ENCODE assay signal across 24 cellular contexts in the genomic region with DNA sequence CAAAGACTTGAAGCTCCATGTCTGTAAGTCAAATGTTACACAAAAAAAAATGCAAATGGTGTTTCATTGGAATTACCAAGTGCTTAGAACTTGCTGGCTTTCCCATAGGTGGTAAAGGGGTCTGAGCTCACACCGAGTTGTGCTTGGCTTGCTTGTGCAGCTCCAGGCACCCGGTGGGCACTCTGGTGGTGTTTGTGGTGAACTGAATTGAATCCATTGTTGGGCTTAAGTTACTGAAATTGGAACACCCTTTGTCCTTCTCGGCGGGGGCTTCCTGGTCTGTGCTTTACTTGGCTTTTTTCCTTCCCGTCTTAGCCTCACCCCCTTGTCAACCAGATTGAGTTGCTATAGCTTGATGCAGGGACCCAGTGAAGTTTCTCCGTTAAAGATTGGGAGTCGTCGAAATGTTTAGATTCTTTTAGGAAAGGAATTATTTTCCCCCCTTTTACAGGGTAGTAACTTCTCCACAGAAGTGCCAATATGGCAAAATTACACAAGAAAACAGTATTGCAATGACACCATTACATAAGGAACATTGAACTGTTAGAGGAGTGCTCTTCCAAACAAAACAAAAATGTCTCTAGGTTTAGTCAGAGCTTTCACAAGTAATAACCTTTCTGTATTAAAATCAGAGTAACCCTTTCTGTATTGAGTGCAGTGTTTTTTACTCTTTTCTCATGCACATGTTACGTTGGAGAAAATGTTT.
DNase-seq lines count a peak whose midpoint lies in the region; ATAC-seq, FAIRE-seq and TF ChIP-seq lines count a peak whose summit lies in the region.
"Had no signal": no experiment of that assay in that cellular context is flagged by ENCODE, and none has a peak within 500 bp of the region (broad histone marks: within the 10 kb centered on the region; RNA-seq: fewer than 3 reads in every experiment).

No MANE protein-coding gene starts in this region.

- H2AFZ ChIP-seq in HepG2 (ENCODE audit: low read length) = no peak overlapping the region

- intact Hi-C loops in HepG2 (cut with micrococcal nuclease; ENCODE audit: unreplicated experiment) = no loop called here
- intact Hi-C loops in activated CD8-positive, alpha-beta T cell treated with anti-CD3 and anti-CD28 coated beads for 36 hours (cut with micrococcal nuclease) = loop anchor here (10.0 kb wide), 1 partner anchor 351 kb away; no protein-coding TSS in a partner anchor

- no peak for FAIRE-seq in HepG2 (lab: Jason Lieb, UNC)
- no peak for FAIRE-seq in GM19239 (lab: Jason Lieb, UNC)
- FAIRE-seq: A204.1, colon, frontal cortex, HTR-8/SVneo had no signal

- H3K27ac ChIP-seq in endodermal cell (ENCODE audit: low read depth, low read length) (no peak overlapping the region), HepG2 (ENCODE audit: extremely low read length, insufficient read depth, low read length) (no peak overlapping the region)
- H3K27ac ChIP-seq: lower lobe of right lung, upper lobe of left lung had no signal

- no peaks in the 10 kb centered on the region for H3K27me3 Mint-ChIP-seq in activated naive CD8-positive, alpha-beta T cell
- no peaks in the 10 kb centered on the region for H3K27me3 Mint-ChIP-seq in activated naive CD8-positive, alpha-beta T cell treated with anti-CD3 and anti-CD28 coated beads for 36 hours
- no peaks in the 10 kb centered on the region for H3K27me3 Mint-ChIP-seq in endodermal cell (ENCODE audit: insufficient read depth)
- H3K27me3 Mint-ChIP-seq in activated CD8-positive, alpha-beta T cell treated with anti-CD3 and anti-CD28 coated beads for 36 hours = no peaks in the 10 kb centered on the region
- H3K27me3 Mint-ChIP-seq: CD4-positive, alpha-beta T cell; natural killer cell treated with Interleukin-12 subunit alpha and Interleukin-12 subunit beta and Interleukin-15 and Interleukin-18, amount 100 ng/mL, for 72 hours; stimulated activated naive CD8-positive, alpha-beta T cell treated with anti-CD3 and anti-CD28 coated beads, Interleukin-15, Interleukin-2, amounts not matched to agents 100 ng/mL and 50 ng/mL, for 24 hours had no signal

- no peak for ATAC-seq in HepG2
- no peak for ATAC-seq in GM18502 (IDR thresholded peaks at IDR 0.05; ENCODE audit: poor library complexity, unreplicated experiment)
- ATAC-seq in activated CD8-positive, alpha-beta T cell treated with anti-CD3 and anti-CD28 coated beads for 36 hours = no peak
- ATAC-seq: lower lobe of right lung; natural killer cell treated with Interleukin-12 subunit alpha and Interleukin-12 subunit beta and Interleukin-15 and Interleukin-18, amount 100 ng/mL, for 72 hours had no signal

- H3K4me2 ChIP-seq in HepG2 (ENCODE audit: low read depth, low read length) = no peak overlapping the region

- TSS peak; percentile 3 for BruUV-seq in HepG2 (replicated peaks; lab: Mats Ljungman, UMichigan)

- no peaks in the 10 kb centered on the region for H3K9me3 Mint-ChIP-seq in activated naive CD8-positive, alpha-beta T cell (ENCODE audit: low read depth)
- no peaks in the 10 kb centered on the region for H3K9me3 Mint-ChIP-seq in activated naive CD8-positive, alpha-beta T cell treated with anti-CD3 and anti-CD28 coated beads for 36 hours
- no peaks in the 10 kb centered on the region for H3K9me3 Mint-ChIP-seq in endodermal cell
- no peaks in the 10 kb centered on the region for H3K9me3 Mint-ChIP-seq in activated CD8-positive, alpha-beta T cell treated with anti-CD3 and anti-CD28 coated beads for 36 hours
- H3K9me3 Mint-ChIP-seq: CD4-positive, alpha-beta T cell; natural killer cell treated with Interleukin-12 subunit alpha and Interleukin-12 subunit beta and Interleukin-15 and Interleukin-18, amount 100 ng/mL, for 72 hours; stimulated activated naive CD8-positive, alpha-beta T cell treated with anti-CD3 and anti-CD28 coated beads, Interleukin-15, Interleukin-2, amounts not matched to agents 100 ng/mL and 50 ng/mL, for 24 hours; T-helper 1 cell treated with Interleukin-12 subunit alpha and Interleukin-12 subunit beta and Interleukin-4 antibody, amounts not matched to agents 30 μg/mL and 1 μg/mL, for 36 hours had no signal

- no peak for TF ChIP-seq POLR2A in HepG2 (IDR thresholded peaks at IDR 0.05; ENCODE audit: insufficient read depth in 1 of 2, low read depth in 2 of 2, low read length in 2 of 2)

- H3K9ac ChIP-seq in endodermal cell (ENCODE audit: extremely low read depth, low read length, poor library complexity, severe bottlenecking) (no peak overlapping the region), HepG2 (ENCODE audit: insufficient read depth, low read depth, low read length) (no peak overlapping the region)

- no peak for TF ChIP-seq RAD21 in HepG2 (CRISPR knock-in tag; IDR thresholded peaks at IDR 0.05)

- no peaks in the 10 kb centered on the region for H4K20me1 ChIP-seq in HepG2 (ENCODE audit: insufficient read depth, low read length)

- H3K36me3 Mint-ChIP-seq in activated naive CD8-positive, alpha-beta T cell = peaks cover 25% of the 10 kb centered on the region
- H3K36me3 Mint-ChIP-seq in activated naive CD8-positive, alpha-beta T cell treated with anti-CD3 and anti-CD28 coated beads for 36 hours = peaks cover 20% of the 10 kb centered on the region
- peaks cover 64% of the 10 kb centered on the region for H3K36me3 Mint-ChIP-seq in endodermal cell (ENCODE audit: low read depth)
- peaks cover 18% of the 10 kb centered on the region for H3K36me3 Mint-ChIP-seq in activated CD8-positive, alpha-beta T cell treated with anti-CD3 and anti-CD28 coated beads for 36 hours (ENCODE audit: low read depth)

- H3K4me1 ChIP-seq in endodermal cell (ENCODE audit: control insufficient read depth, insufficient read depth, low read length) (no peaks in the 10 kb centered on the region), HepG2 (ENCODE audit: insufficient read depth, low read length) (peaks cover 12% of the 10 kb centered on the region)
- H3K4me1 ChIP-seq: lower lobe of right lung, upper lobe of left lung had no signal

- no peak for TF ChIP-seq EP300 in HepG2 (IDR thresholded peaks at IDR 0.05; ENCODE audit: low read depth in 2 of 2, low read length in 2 of 2)
- TF ChIP-seq EP300 in HepG2 (CRISPR knock-in tag; IDR thresholded peaks at IDR 0.05; ENCODE audit: borderline replicate concordance) = no peak

- H3K27me3 ChIP-seq in endodermal cell (ENCODE audit: control insufficient read depth, insufficient read depth, low read length, poor library complexity, severe bottlenecking) (no peaks in the 10 kb centered on the region), HepG2 (ENCODE audit: control insufficient read depth in 1 of 2, insufficient read depth in 2 of 2, low read length in 2 of 2) (no peaks in the 10 kb centered on the region)
- H3K27me3 ChIP-seq: upper lobe of left lung had no signal

- peak overlapping the region; percentile 4 for H3K27ac Mint-ChIP-seq in activated naive CD8-positive, alpha-beta T cell
- H3K27ac Mint-ChIP-seq in activated naive CD8-positive, alpha-beta T cell treated with anti-CD3 and anti-CD28 coated beads for 36 hours = no peak overlapping the region
- H3K27ac Mint-ChIP-seq in endodermal cell = peak overlapping the region; percentile 46
- no peak overlapping the region for H3K27ac Mint-ChIP-seq in activated CD8-positive, alpha-beta T cell treated with anti-CD3 and anti-CD28 coated beads for 36 hours
- H3K27ac Mint-ChIP-seq: CD4-positive, alpha-beta T cell; natural killer cell treated with Interleukin-12 subunit alpha and Interleukin-12 subunit beta and Interleukin-15 and Interleukin-18, amount 100 ng/mL, for 72 hours; stimulated activated naive CD8-positive, alpha-beta T cell treated with anti-CD3 and anti-CD28 coated beads, Interleukin-15, Interleukin-2, amounts not matched to agents 100 ng/mL and 50 ng/mL, for 24 hours; T-helper 1 cell treated with Interleukin-12 subunit alpha and Interleukin-12 subunit beta and Interleukin-4 antibody, amounts not matched to agents 30 μg/mL and 1 μg/mL, for 36 hours had no signal

- 48 to 50% methylated on average over 3 to 9 of the region's 9 CpGs for WGBS in endodermal cell (ENCODE audit: insufficient coverage in 1 of 2, insufficient read length in 1 of 2), 2 experiments
- WGBS in HepG2 (ENCODE audit: low lambda C conversion rate) = 98% methylated on average over 9 of the region's 9 CpGs

- H3K4me1 Mint-ChIP-seq in activated naive CD8-positive, alpha-beta T cell (ENCODE audit: low read depth) = peaks cover 2% of the 10 kb centered on the region
- peaks cover 12% of the 10 kb centered on the region for H3K4me1 Mint-ChIP-seq in activated naive CD8-positive, alpha-beta T cell treated with anti-CD3 and anti-CD28 coated beads for 36 hours
- peaks cover 10% of the 10 kb centered on the region for H3K4me1 Mint-ChIP-seq in endodermal cell
- peaks cover 10% of the 10 kb centered on the region for H3K4me1 Mint-ChIP-seq in activated CD8-positive, alpha-beta T cell treated with anti-CD3 and anti-CD28 coated beads for 36 hours (ENCODE audit: low read depth)

- H3K36me3 ChIP-seq in endodermal cell (ENCODE audit: control insufficient read depth, insufficient read depth, low read length) (peaks cover 65% of the 10 kb centered on the region), HepG2 (replicated peaks in 1 of 2; ENCODE audit: control insufficient read depth in 1 of 2, insufficient read depth in 2 of 2, low read length in 2 of 2) (peaks cover 25 to 46% of the 10 kb centered on the region in 2 experiments)

- H3K9me3 ChIP-seq in endodermal cell (ENCODE audit: control insufficient read depth, low read length) (no peaks in the 10 kb centered on the region), HepG2 (ENCODE audit: low read length) (no peaks in the 10 kb centered on the region)
- H3K9me3 ChIP-seq: lower lobe of right lung, upper lobe of left lung had no signal

- no peak overlapping the region for H3K4me3 Mint-ChIP-seq in activated naive CD8-positive, alpha-beta T cell
- H3K4me3 Mint-ChIP-seq in activated naive CD8-positive, alpha-beta T cell treated with anti-CD3 and anti-CD28 coated beads for 36 hours = no peak overlapping the region
- H3K4me3 Mint-ChIP-seq in endodermal cell = no peak overlapping the region
- H3K4me3 Mint-ChIP-seq in activated CD8-positive, alpha-beta T cell treated with anti-CD3 and anti-CD28 coated beads for 36 hours = no peak overlapping the region
- H3K4me3 Mint-ChIP-seq: CD4-positive, alpha-beta T cell; natural killer cell treated with Interleukin-12 subunit alpha and Interleukin-12 subunit beta and Interleukin-15 and Interleukin-18, amount 100 ng/mL, for 72 hours; stimulated activated naive CD8-positive, alpha-beta T cell treated with anti-CD3 and anti-CD28 coated beads, Interleukin-15, Interleukin-2, amounts not matched to agents 100 ng/mL and 50 ng/mL, for 24 hours; T-helper 1 cell treated with Interleukin-12 subunit alpha and Interleukin-12 subunit beta and Interleukin-4 antibody, amounts not matched to agents 30 μg/mL and 1 μg/mL, for 36 hours had no signal

- in situ Hi-C loops in HepG2 (cut with HindIII; ENCODE audit: extremely low pct_ligation_motif_present, low pct_unique_long_range_greater_than_20kb) = no loop called here

- CTCF ChIA-PET in HepG2 (lab: Yijun Ruan, JAX; ENCODE audit: low intra/inter-chr PET ratio, low total read pairs) = no interaction called here
- CTCF ChIA-PET in activated CD8-positive, alpha-beta T cell treated with anti-CD3 and anti-CD28 coated beads for 36 hours (lab: Charles Lee) = interaction anchor here (0.7 to 1.5 kb wide), 3 partner anchors 8 to 323 kb away, joined by 3 to 13 read pairs (median 3); no protein-coding TSS in a partner anchor

- POLR2A ChIA-PET in HepG2 (lab: Yijun Ruan, JAX) = no interaction called here
- POLR2A ChIA-PET in activated CD8-positive, alpha-beta T cell treated with anti-CD3 and anti-CD28 coated beads for 36 hours (lab: Charles Lee) = interaction anchor here (0.6 kb wide), 1 partner anchor 8 kb away, joined by 4 read pairs; no protein-coding TSS in a partner anchor

- no peak for DNase-seq in activated naive CD8-positive, alpha-beta T cell treated with anti-CD3 and anti-CD28 coated beads for 36 hours
- DNase-seq in endodermal cell (peak; percentile 78), HepG2 (ENCODE audit: low spot score) (no peak), GM19239 (ENCODE audit: insufficient read length, low spot score) (no peak), NCI-H510A (lab: John Stamatoyannopoulos, UW) (no peak)
- DNase-seq in activated CD8-positive, alpha-beta T cell treated with anti-CD3 and anti-CD28 coated beads for 36 hours = no peak
- DNase-seq: activated CD4-positive, CD25-positive, alpha-beta regulatory T cell; CD4-positive, alpha-beta T cell; DMS79 treated with DMSO at 0.1 percent for 48 hours; lower lobe of right lung; MM.1S; NCI-H1930; NCI-H524; OCI-M1; upper lobe of left lung had no signal

- no peaks in the 10 kb centered on the region for H3K79me2 ChIP-seq in HepG2 (ENCODE audit: insufficient read depth, low read length)

- TF ChIP-seq CTCF in endodermal cell (conservative IDR thresholded peaks at IDR 0.05) (peak; percentile 18), HepG2 (CRISPR knock-in tag; IDR thresholded peaks at IDR 0.05) (no peak)
- TF ChIP-seq CTCF in activated CD8-positive, alpha-beta T cell treated with anti-CD3 and anti-CD28 coated beads for 36 hours (IDR thresholded peaks at IDR 0.05) = no peak

- no peak overlapping the region for H3K4me3 ChIP-seq in endodermal cell (ENCODE audit: low read length)
- no peak overlapping the region for H3K4me3 ChIP-seq in HepG2 (replicated peaks in 1 of 3; ENCODE audit: insufficient read depth in 1 of 3, low read depth in 2 of 3, low read length in 3 of 3)
- H3K4me3 ChIP-seq: lower lobe of right lung, upper lobe of left lung had no signal

Comparison
In these comparisons a context has a peak if more than half of its experiments do, and no peak if none do; other contexts are left out.
1. H3K27ac Mint-ChIP-seq: peak in activated naive CD8-positive, alpha-beta T cell (single experiment) and endodermal cell (single experiment); none in activated naive CD8-positive, alpha-beta T cell treated with anti-CD3 and anti-CD28 coated beads for 36 hours (single experiment) and activated CD8-positive, alpha-beta T cell treated with anti-CD3 and anti-CD28 coated beads for 36 hours (single experiment).